Comparison of ENCODE assay signal across 23 cellular contexts in the genomic region with DNA sequence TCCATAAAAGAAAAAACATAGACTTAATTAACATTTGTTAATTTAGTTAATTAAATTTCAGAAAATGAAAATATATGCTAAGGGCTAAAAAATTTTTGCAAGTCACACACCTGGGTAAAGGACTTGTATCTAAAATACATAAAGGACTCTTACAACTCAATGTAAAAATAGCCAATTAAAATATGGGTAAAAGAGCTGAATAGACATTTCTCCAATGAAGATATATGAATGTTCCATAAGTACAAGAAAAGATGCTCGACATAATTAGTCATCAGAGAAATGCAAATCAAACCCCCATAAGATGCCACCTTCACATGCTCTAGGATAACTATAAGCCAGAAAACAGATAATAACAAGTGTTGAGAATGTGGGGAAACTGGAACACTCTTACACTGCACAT.
A peak's percentile ranks its signal among the peaks of the same experiment; 100 is the strongest.
DNase-seq lines count a peak whose midpoint lies in the region; ATAC-seq, FAIRE-seq and TF ChIP-seq lines count a peak whose summit lies in the region.
"Had no signal": no experiment of that assay in that cellular context is flagged by ENCODE, and none has a peak within 500 bp of the region (broad histone marks: within the 10 kb centered on the region; RNA-seq: fewer than 3 reads in every experiment).

No MANE protein-coding gene starts in this region.

- no peak overlapping the region for H2AFZ ChIP-seq in K562 (ENCODE audit: low read depth, low read length)

- no peak for TF ChIP-seq RAD21 in A549 (conservative IDR thresholded peaks at IDR 0.05 in 1 of 2, IDR thresholded peaks at IDR 0.05 in 1 of 2)
- no peak for TF ChIP-seq RAD21 in K562 (CRISPR knock-in tag; conservative IDR thresholded peaks at IDR 0.05 in 1 of 2, IDR thresholded peaks at IDR 0.05 in 1 of 2)

- TF ChIP-seq CTCF in A549 (IDR thresholded peaks at IDR 0.05) (no peak), K562 (IDR thresholded peaks at IDR 0.05 in 2 of 3, conservative IDR thresholded peaks at IDR 0.05 in 1 of 3; ENCODE audit: insufficient read depth in 2 of 3, low read depth in 1 of 3, low read length in 3 of 3) (no peak), coronary artery (IDR thresholded peaks at IDR 0.05) (no peak)

- FAIRE-seq in A549 (lab: Jason Lieb, UNC) (no peak), GM12891 (lab: Jason Lieb, UNC) (peak; percentile 33), K562 (lab: Jason Lieb, UNC) (no peak)
- FAIRE-seq: GM12878, GM19239 had no signal

- TF ChIP-seq EP300 in A549 (IDR thresholded peaks at IDR 0.05) (no peak), K562 (IDR thresholded peaks at IDR 0.05; ENCODE audit: low read length) (no peak)

- H3K27ac ChIP-seq in A549 (no peak overlapping the region), K562 (ENCODE audit: extremely low read depth, low read depth, low read length) (no peak overlapping the region), coronary artery (no peak overlapping the region)
- H3K27ac ChIP-seq: BLaER1 had no signal

- no peaks in the 10 kb centered on the region for H4K20me1 ChIP-seq in K562 (replicated peaks; ENCODE audit: control insufficient read depth, insufficient read depth, low read length)
- H4K20me1 ChIP-seq: BLaER1 had no signal

- H3K36me3 ChIP-seq in K562 (ENCODE audit: control insufficient read depth, insufficient read depth, low read length), result no peaks in the 10 kb centered on the region
- H3K36me3 ChIP-seq: BE2C, BLaER1 had no signal

- H3K27me3 ChIP-seq in K562 (ENCODE audit: control insufficient read depth in 2 of 2, insufficient read depth in 2 of 2, low read length in 2 of 2), result no peaks in the 10 kb centered on the region
- H3K27me3 ChIP-seq: BE2C, BLaER1 had no signal

- H3K9me3 ChIP-seq in A549, result no peaks in the 10 kb centered on the region
- H3K9me3 ChIP-seq in K562 (replicated peaks; ENCODE audit: control insufficient read depth, insufficient read depth, low read depth, low read length), result no peaks in the 10 kb centered on the region; the same call in 1 of the 2 replicates
- H3K9me3 ChIP-seq: BE2C, BLaER1 had no signal

- CTCF ChIA-PET in A549 (lab: Yijun Ruan, JAX), result no interaction called here
- CTCF ChIA-PET in K562 (lab: Yijun Ruan, JAX; ENCODE audit: low intra/inter-chr PET ratio), result no interaction called here

- DNase-seq in A549 (ENCODE audit: low read depth in 1 of 2, low spot score in 1 of 2), result no peak
- DNase-seq in GM12891 (ENCODE audit: insufficient read length, low spot score), result no peak
- no peak for DNase-seq in K562 (ENCODE audit: extremely low read depth in 1 of 4, low spot score in 3 of 4)
- DNase-seq in coronary artery (ENCODE audit: low spot score), result no peak
- DNase-seq in SHP77 (lab: John Stamatoyannopoulos, UW), result no peak
- DNase-seq: 8988T; ACHN; BE2C; C1 segment of cervical spinal cord; CD4-positive, alpha-beta memory T cell; CD4-positive, CD25-positive, alpha-beta regulatory T cell; CD8-positive, alpha-beta memory T cell; COR-L47; DMS 273 treated with DMSO at 0.1 percent for 48 hours; DMS153; DMS53; DMS79; DND-41; EL; GDM1 had no signal

- 5% methylated on average over 1 of the region's 1 CpG for WGBS in A549 (ENCODE audit: missing lambda C conversion rate)
- 0% methylated on average over 1 of the region's 1 CpG for WGBS in K562 (ENCODE audit: insufficient coverage, low coverage, missing lambda C conversion rate)

- no peak overlapping the region for H3K9ac ChIP-seq in K562 (ENCODE audit: insufficient read depth in 1 of 2, low read depth in 2 of 2, low read length in 2 of 2)
- H3K9ac ChIP-seq: BLaER1 had no signal

- H3K79me2 ChIP-seq in K562 (ENCODE audit: control insufficient read depth, insufficient read depth, low read length), result no peaks in the 10 kb centered on the region

- no peaks in the 10 kb centered on the region; the same call in 2 of the 3 replicates for H3K4me1 ChIP-seq in A549
- H3K4me1 ChIP-seq in K562 (replicated peaks in 1 of 2; ENCODE audit: control insufficient read depth in 2 of 2, insufficient read depth in 2 of 2, low read length in 2 of 2), result no peaks in the 10 kb centered on the region
- H3K4me1 ChIP-seq: BE2C, BLaER1 had no signal

- intact Hi-C loops in K562 (cut with micrococcal nuclease), result no loop called here

- in situ Hi-C loops in K562 (cut with MboI), result no loop called here

- ATAC-seq in A549 (no peak), K562 (no peak)
- ATAC-seq: GM12878 had no signal

- H3K9me1 ChIP-seq in K562 (ENCODE audit: control insufficient read depth, insufficient read depth, low read length), result no peaks in the 10 kb centered on the region

- TF ChIP-seq POLR2A in A549 (IDR thresholded peaks at IDR 0.05; ENCODE audit: low read length), result no peak
- TF ChIP-seq POLR2A in GM12891 (IDR thresholded peaks at IDR 0.05; ENCODE audit: low read depth, low read length), result no peak
- no peak for TF ChIP-seq POLR2A in K562 (conservative IDR thresholded peaks at IDR 0.05)

- H3K4me3 ChIP-seq in A549 (no peak overlapping the region), K562 (no peak overlapping the region), coronary artery (no peak overlapping the region)
- H3K4me3 ChIP-seq: BLaER1, GM12878 had no signal

- BruUV-seq in K562 (replicated peaks; lab: Mats Ljungman, UMichigan), result no TSS peak

- POLR2A ChIA-PET in A549 (lab: Yijun Ruan, JAX), result no interaction called here
- POLR2A ChIA-PET in K562 (lab: Yijun Ruan, JAX), result no interaction called here

- H3K4me2 ChIP-seq in A549, result no peak overlapping the region
- no peak overlapping the region for H3K4me2 ChIP-seq in K562 (ENCODE audit: insufficient read depth, low read length)
- H3K4me2 ChIP-seq: BLaER1 had no signal

TF ChIP-seq in A549, 52 proteins besides CTCF, POLR2A, EP300 and RAD21:
- TF ChIP-seq, protein P1, sequence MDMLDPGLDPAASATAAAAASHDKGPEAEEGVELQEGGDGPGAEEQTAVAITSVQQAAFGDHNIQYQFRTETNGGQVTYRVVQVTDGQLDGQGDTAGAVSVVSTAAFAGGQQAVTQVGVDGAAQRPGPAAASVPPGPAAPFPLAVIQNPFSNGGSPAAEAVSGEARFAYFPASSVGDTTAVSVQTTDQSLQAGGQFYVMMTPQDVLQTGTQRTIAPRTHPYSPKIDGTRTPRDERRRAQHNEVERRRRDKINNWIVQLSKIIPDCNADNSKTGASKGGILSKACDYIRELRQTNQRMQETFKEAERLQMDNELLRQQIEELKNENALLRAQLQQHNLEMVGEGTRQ (IDR thresholded peaks at IDR 0.05), result no peak
- TF ChIP-seq RNF2 (IDR thresholded peaks at IDR 0.05; ENCODE audit: borderline replicate concordance, low read depth), result no peak
- TF ChIP-seq MAFK (IDR thresholded peaks at IDR 0.05; ENCODE audit: partially characterized antibody), result peak; percentile 55

TF ChIP-seq in GM12891, 5 proteins besides CTCF, POLR2A, EP300 and RAD21:
- no peak for TF ChIP-seq POU2F2 (IDR thresholded peaks at IDR 0.05; ENCODE audit: low read depth, low read length)
- TF ChIP-seq SPI1 (IDR thresholded peaks at IDR 0.05; ENCODE audit: low read depth, low read length), result no peak
- no peak for TF ChIP-seq PAX5 (IDR thresholded peaks at IDR 0.05; ENCODE audit: insufficient read depth, low read length, severe bottlenecking)
- TF ChIP-seq POLR2AphosphoS5 (IDR thresholded peaks at IDR 0.05; ENCODE audit: low read depth, low read length), result no peak
- no peak for TF ChIP-seq TAF1 (IDR thresholded peaks at IDR 0.05; ENCODE audit: low read depth, low read length)

TF ChIP-seq in K562, 482 proteins besides CTCF, POLR2A, EP300 and RAD21:
- TF ChIP-seq SIX5 (IDR thresholded peaks at IDR 0.05; ENCODE audit: borderline replicate concordance in 1 of 2, insufficient read depth in 1 of 2, low read depth in 1 of 2, low read length in 2 of 2) (no peak), ZBTB8A (IDR thresholded peaks at IDR 0.05; ENCODE audit: partially characterized antibody) (no peak), HIVEP1 (CRISPR knock-in tag; IDR thresholded peaks at IDR 0.05) (no peak), C11orf30 (IDR thresholded peaks at IDR 0.05; ENCODE audit: low read depth) (peak; percentile 28; the same call in 1 of the 2 replicates), ZNF507 (tag; conservative IDR thresholded peaks at IDR 0.05) (no peak), MAFK (IDR thresholded peaks at IDR 0.05; ENCODE audit: low read length) (peak; percentile 13; the same call in 1 of the 2 replicates), MAFG (tag; conservative IDR thresholded peaks at IDR 0.05) (0 out of 2 replicates have a peak, but pooled peaks have one; percentile 32), NCOA1 (IDR thresholded peaks at IDR 0.05; ENCODE audit: low read depth) (no peak), DIDO1 (tag; IDR thresholded peaks at IDR 0.05; ENCODE audit: low read depth) (no peak), ZNF316 (IDR thresholded peaks at IDR 0.05) (peak; percentile 76), XRCC4 (IDR thresholded peaks at IDR 0.05; ENCODE audit: extremely low read depth, insufficient read depth, insufficient read length) (no peak), CHCHD3 (CRISPR knock-in tag; IDR thresholded peaks at IDR 0.05) (no peak)
- TF ChIP-seq, protein P2, sequence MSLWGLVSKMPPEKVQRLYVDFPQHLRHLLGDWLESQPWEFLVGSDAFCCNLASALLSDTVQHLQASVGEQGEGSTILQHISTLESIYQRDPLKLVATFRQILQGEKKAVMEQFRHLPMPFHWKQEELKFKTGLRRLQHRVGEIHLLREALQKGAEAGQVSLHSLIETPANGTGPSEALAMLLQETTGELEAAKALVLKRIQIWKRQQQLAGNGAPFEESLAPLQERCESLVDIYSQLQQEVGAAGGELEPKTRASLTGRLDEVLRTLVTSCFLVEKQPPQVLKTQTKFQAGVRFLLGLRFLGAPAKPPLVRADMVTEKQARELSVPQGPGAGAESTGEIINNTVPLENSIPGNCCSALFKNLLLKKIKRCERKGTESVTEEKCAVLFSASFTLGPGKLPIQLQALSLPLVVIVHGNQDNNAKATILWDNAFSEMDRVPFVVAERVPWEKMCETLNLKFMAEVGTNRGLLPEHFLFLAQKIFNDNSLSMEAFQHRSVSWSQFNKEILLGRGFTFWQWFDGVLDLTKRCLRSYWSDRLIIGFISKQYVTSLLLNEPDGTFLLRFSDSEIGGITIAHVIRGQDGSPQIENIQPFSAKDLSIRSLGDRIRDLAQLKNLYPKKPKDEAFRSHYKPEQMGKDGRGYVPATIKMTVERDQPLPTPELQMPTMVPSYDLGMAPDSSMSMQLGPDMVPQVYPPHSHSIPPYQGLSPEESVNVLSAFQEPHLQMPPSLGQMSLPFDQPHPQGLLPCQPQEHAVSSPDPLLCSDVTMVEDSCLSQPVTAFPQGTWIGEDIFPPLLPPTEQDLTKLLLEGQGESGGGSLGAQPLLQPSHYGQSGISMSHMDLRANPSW (CRISPR knock-in tag; IDR thresholded peaks at IDR 0.05), result no peak
